8 cellular contexts compared by ENCODE assay signal in genomic region chr14:75063491-75064204, GRCh38. TPM values are rescaled to one million over a fixed set of nuclear protein-coding genes. Genes with fewer than 3 reads are reported as not detected.
DNase-seq lines count a peak whose midpoint lies in the region; ATAC-seq and TF ChIP-seq lines count a peak whose summit lies in the region.

TSS of gene ACYP1 (minus strand) at chr14:75064024. CDS start at chr14:75063553, 471 bp downstream.

- H3K4me3 ChIP-seq in left lung = peak within 1 kb of the TSS; percentile 86 to 89

- H3K27ac ChIP-seq in C4-2B (peak within 1 kb of the TSS; percentile 85), left lung (peak within 1 kb of the TSS; percentile 27 to 69)

- no peaks in the 10 kb centered on the region for H3K36me3 ChIP-seq in left lung

- ATAC-seq in GM19395 (IDR thresholded peaks at IDR 0.05; ENCODE audit: unreplicated experiment) (peak; percentile 94), HG03558 (IDR thresholded peaks at IDR 0.05; ENCODE audit: extremely low read depth, unreplicated experiment) (peak; percentile 79), left lung (peak; percentile 97)

- no peak for TF ChIP-seq CTCF in C4-2B (conservative IDR thresholded peaks at IDR 0.05)
- TF ChIP-seq CTCF in left lung (IDR thresholded peaks at IDR 0.05) = no peak

- DNase-seq in NCI-H748 (lab: John Stamatoyannopoulos, UW; ENCODE audit: unreplicated experiment) (peak; percentile 94), dedifferentiated amniotic fluid mesenchymal stem cell (ENCODE audit: extremely low spot score) (peak; percentile 83), left lung (peak; percentile 93 to 95)
- DNase-seq in activated CD4-positive, alpha-beta T cell treated with anti-CD3 and anti-CD28 coated beads, Interleukin-2, amount 50 U/mL, for 1 hour = peak; percentile 85
- peak; percentile 92 for DNase-seq in stimulated activated CD4-positive, alpha-beta T cell treated with anti-CD3 and anti-CD28 coated beads, Interleukin-4, amount 100 ng/mL, for 1 hour

- no peaks in the 10 kb centered on the region for H3K27me3 ChIP-seq in left lung

- peaks cover 5 to 36% of the 10 kb centered on the region in 2 donors for H3K4me1 ChIP-seq in left lung

- intact Hi-C loops in left lung (cut with DNase I) = no loop called here

- no peaks in the 10 kb centered on the region for H3K9me3 ChIP-seq in left lung

RNA-seq across cellular contexts. Expression of gene ACYP1, which starts in this region (rescaled TPM):
- 10 to 100 TPM in 1 of 2 donors, 1 to 10 TPM in 1; 9.8 to 15.8 TPM for total RNA-seq in left lung

Comparison
In these comparisons a context has a peak if more than half of its experiments do, and no peak if none do; other contexts are left out.
1. Peak in every context shown above with its lines: DNase-seq, ATAC-seq, H3K4me3 ChIP-seq and H3K27ac ChIP-seq.